Comparison of ENCODE assay signal across 7 cellular contexts in the genomic region with DNA sequence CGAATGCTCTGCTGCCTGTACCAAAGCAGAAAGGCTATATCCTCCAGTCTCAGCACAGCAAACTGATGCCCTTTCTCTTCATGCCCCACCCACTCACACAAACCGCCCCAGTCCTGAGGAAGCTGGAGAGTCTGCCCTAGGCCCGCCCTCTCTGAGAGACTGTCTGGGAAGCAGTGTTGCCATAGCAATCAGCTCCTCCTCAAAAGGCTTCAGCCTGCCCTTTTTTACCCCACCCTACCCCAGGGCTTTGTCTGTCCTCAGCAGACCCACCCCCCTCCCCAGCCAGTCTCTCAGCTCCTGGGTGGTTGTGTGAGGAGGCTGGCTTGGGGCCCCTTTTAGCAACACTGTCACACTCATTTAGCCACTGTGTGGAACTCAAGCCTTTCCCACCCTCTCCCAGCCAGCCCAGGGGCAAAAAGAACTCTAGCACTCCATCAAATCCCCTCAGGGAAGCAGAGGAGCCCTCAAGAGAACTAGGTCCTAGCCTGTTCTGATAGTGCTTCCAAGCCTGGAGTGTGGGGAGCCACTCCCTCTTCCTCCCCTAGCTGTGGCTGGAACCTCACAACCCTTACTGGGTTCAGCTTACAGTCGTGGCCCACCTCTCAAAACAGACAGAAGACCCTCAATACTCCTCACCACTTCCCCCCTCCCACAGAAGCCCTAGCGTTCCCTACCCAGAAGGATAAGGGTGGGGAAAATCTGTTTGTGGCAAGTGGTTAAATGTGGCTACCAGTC.
A peak's percentile ranks its signal among the peaks of the same experiment; 100 is the strongest.
DNase-seq lines count a peak whose midpoint lies in the region; ATAC-seq and TF ChIP-seq lines count a peak whose summit lies in the region.

No MANE protein-coding gene starts in this region.

- peak; percentile 77 for DNase-seq in GM12865 (ENCODE audit: low read depth)
- DNase-seq in NCI-H146 (lab: John Stamatoyannopoulos, UW): peak; percentile 87
- peak; percentile 61 for DNase-seq in T-helper 9 cell
- peak; percentile 74 for DNase-seq in brain pericyte (ENCODE audit: low read depth, low spot score)
- peak; percentile 92 for DNase-seq in skeletal muscle cell (ENCODE audit: low read depth)

- H3K9me3 ChIP-seq in iPS-18c (ENCODE audit: control insufficient read depth, insufficient read depth, low read length): no peaks in the 10 kb centered on the region

- no peak for ATAC-seq in GM18870 (IDR thresholded peaks at IDR 0.05; ENCODE audit: unreplicated experiment)

- no peak for TF ChIP-seq CTCF in GM12865 (IDR thresholded peaks at IDR 0.05; ENCODE audit: insufficient read depth, low read depth, low read length, missing control alignments)

- H3K4me3 ChIP-seq in GM12865 (ENCODE audit: low read depth, low read length) (peak overlapping the region; percentile 79), iPS-18c (ENCODE audit: insufficient read depth, low read depth, low read length) (peak overlapping the region; percentile 65), skeletal muscle cell (ENCODE audit: low read depth, low read length) (peak overlapping the region; percentile 71)
